Comparison of ENCODE assay signal across 9 cellular contexts in genomic region chr17:55433629-55434422, GRCh38. TPM values are rescaled to one million over a fixed set of nuclear protein-coding genes. Genes with fewer than 3 reads are reported as not detected.
DNase-seq lines count a peak whose midpoint lies in the region; ATAC-seq and TF ChIP-seq lines count a peak whose summit lies in the region.
"Had no signal": no experiment of that assay in that cellular context is flagged by ENCODE, and none has a peak within 500 bp of the region (broad histone marks: within the 10 kb centered on the region; RNA-seq: fewer than 3 reads in every experiment).

No MANE protein-coding gene starts in this region.

- peak overlapping the region; percentile 71 for H3K18ac ChIP-seq in trophoblast cell (ENCODE audit: low read length)

- H3K14ac ChIP-seq in trophoblast cell (ENCODE audit: low read length): peak overlapping the region; percentile 72

- H3K4me2 ChIP-seq in trophoblast cell (ENCODE audit: low read length): peak overlapping the region; percentile 42
- H3K4me2 ChIP-seq in GM23338: no peak overlapping the region

- H3K36me3 Mint-ChIP-seq in GM23338 (ENCODE audit: low read depth): no peaks in the 10 kb centered on the region

- H3K4me1 Mint-ChIP-seq in GM23338: peaks cover 15% of the 10 kb centered on the region

- no peaks in the 10 kb centered on the region for H3K9me3 ChIP-seq in trophoblast cell (ENCODE audit: insufficient read depth, low read depth, low read length)

- H3K9me2 ChIP-seq in GM23338 (ENCODE audit: insufficient read depth): no peaks in the 10 kb centered on the region

- ATAC-seq in GM23338: no peak

- no CpG with 5 or more reads among the region's 7 CpGs for WGBS in trophoblast cell (ENCODE audit: extremely low coverage, insufficient coverage, insufficient read length)

- peak overlapping the region; percentile 86 for H3K4ac ChIP-seq in trophoblast cell (ENCODE audit: low read depth, low read length)

- H2BK12ac ChIP-seq in trophoblast cell (ENCODE audit: low read length): peak overlapping the region; percentile 92

- DNase-seq in Daoy (ENCODE audit: low read depth): peak; percentile 86
- peak; percentile 46 for DNase-seq in NOMO-1 treated with dmso at 0.1 percent for 144 hours (lab: John Stamatoyannopoulos, UW; ENCODE audit: unreplicated experiment)
- DNase-seq in epithelial cell of esophagus (ENCODE audit: low read depth): peak; percentile 96
- DNase-seq in trophoblast cell: peak; percentile 76 to 87
- no peak for DNase-seq in germinal center (ENCODE audit: low spot score)
- no peak for DNase-seq in GM23338 (ENCODE audit: low spot score)
- no peak for DNase-seq in posterior vena cava (ENCODE audit: low spot score)
- DNase-seq in NCI-H1092 (lab: John Stamatoyannopoulos, UW): no peak
- DNase-seq: activated gamma-delta T cell had no signal

- H2AK5ac ChIP-seq in trophoblast cell (ENCODE audit: low read length): peak overlapping the region; percentile 30

- no peaks in the 10 kb centered on the region for H4K20me1 ChIP-seq in GM23338 (replicated peaks; ENCODE audit: insufficient read depth)

- no peak overlapping the region for H3K23ac ChIP-seq in trophoblast cell (ENCODE audit: low read length)

- no peaks in the 10 kb centered on the region for H3K27me3 ChIP-seq in trophoblast cell (ENCODE audit: insufficient read depth, low read length)
- no peaks in the 10 kb centered on the region for H3K27me3 ChIP-seq in GM23338 (ENCODE audit: insufficient read depth)

- peaks cover 19% of the 10 kb centered on the region for H3K79me1 ChIP-seq in trophoblast cell (ENCODE audit: low read length)

- H2BK120ac ChIP-seq in trophoblast cell (ENCODE audit: insufficient read depth, low read length, poor library complexity): peak overlapping the region; percentile 90

- peak overlapping the region; percentile 62 for H4K8ac ChIP-seq in trophoblast cell (ENCODE audit: low read depth, low read length)

- no peak for TF ChIP-seq CTCF in epithelial cell of esophagus (IDR thresholded peaks at IDR 0.05; ENCODE audit: insufficient read depth, low read depth, low read length, missing control alignments)
- TF ChIP-seq CTCF in GM23338 (conservative IDR thresholded peaks at IDR 0.05; ENCODE audit: low read depth in 2 of 2): no peak

- peak overlapping the region; percentile 96 for H2BK5ac ChIP-seq in trophoblast cell (ENCODE audit: low read depth, low read length, poor library complexity)

- H3F3A ChIP-seq in GM23338 (replicated peaks; ENCODE audit: low read depth): no peaks in the 10 kb centered on the region

- no peak overlapping the region for H3K4me3 Mint-ChIP-seq in GM23338

- H3K9me3 Mint-ChIP-seq in GM23338: peaks cover 7% of the 10 kb centered on the region; the same call in 2 of the 3 replicates

- no peaks in the 10 kb centered on the region for H3K79me2 ChIP-seq in trophoblast cell (ENCODE audit: control insufficient read depth, insufficient read depth, low read length, poor library complexity)
- H3K79me2 ChIP-seq in GM23338 (replicated peaks; ENCODE audit: insufficient read depth): no peaks in the 10 kb centered on the region

- peak overlapping the region; percentile 89 for H4K91ac ChIP-seq in trophoblast cell (ENCODE audit: low read depth, low read length)

- H3K36me3 ChIP-seq in trophoblast cell (ENCODE audit: control insufficient read depth in 1 of 2, insufficient read depth in 2 of 2, low read length in 2 of 2) (no peaks in the 10 kb centered on the region), GM23338 (ENCODE audit: insufficient read depth) (no peaks in the 10 kb centered on the region)

- H2AFZ ChIP-seq in trophoblast cell (ENCODE audit: insufficient read depth, low read length, poor library complexity): no peak overlapping the region
- H2AFZ ChIP-seq in GM23338: no peak overlapping the region

- no peaks in the 10 kb centered on the region for H3K27me3 Mint-ChIP-seq in GM23338 (ENCODE audit: insufficient read depth, low read depth, poor library complexity)

- H3K4me3 ChIP-seq in epithelial cell of esophagus (ENCODE audit: low read length) (no peak overlapping the region), trophoblast cell (ENCODE audit: low read depth, low read length) (no peak overlapping the region), GM23338 (no peak overlapping the region)

- no peak overlapping the region for H3K9ac ChIP-seq in trophoblast cell (ENCODE audit: low read length)

- intact Hi-C loops in posterior vena cava (cut with DNase I): no loop called here

- no peak overlapping the region for H3K27ac Mint-ChIP-seq in GM23338

- H3K4me1 ChIP-seq in trophoblast cell (ENCODE audit: control insufficient read depth in 1 of 2, insufficient read depth in 2 of 2, low read length in 2 of 2): peaks cover 14 to 17% of the 10 kb centered on the region in 2 experiments
- H3K4me1 ChIP-seq in GM23338 (ENCODE audit: insufficient read depth): no peaks in the 10 kb centered on the region; the same call in 1 of the 2 replicates

- no peak overlapping the region for H4K12ac ChIP-seq in trophoblast cell (ENCODE audit: low read depth, low read length)

- H3K27ac ChIP-seq in trophoblast cell (ENCODE audit: low read depth, low read length) (peak overlapping the region; percentile 91), GM23338 (ENCODE audit: low read depth) (no peak overlapping the region)

TF ChIP-seq in GM23338, 12 proteins besides CTCF, POLR2A, EP300 and RAD21 (continues in another document):
- TF ChIP-seq POLR2AphosphoS5 (IDR thresholded peaks at IDR 0.05; ENCODE audit: low read depth): no peak
- TF ChIP-seq ZNF331 (CRISPR knock-in tag; IDR thresholded peaks at IDR 0.05; ENCODE audit: low read depth): no peak
- TF ChIP-seq EZH2 (IDR thresholded peaks at IDR 0.05; ENCODE audit: low read depth, unreplicated experiment): no peak
- no peak for TF ChIP-seq STAT1 (IDR thresholded peaks at IDR 0.05; ENCODE audit: unreplicated experiment)
- no peak for TF ChIP-seq EZH2phosphoT487 (IDR thresholded peaks at IDR 0.05; ENCODE audit: unreplicated experiment)
- TF ChIP-seq REST (IDR thresholded peaks at IDR 0.05; ENCODE audit: unreplicated experiment): no peak
- no peak for TF ChIP-seq CREB1 (CRISPR knock-in tag; IDR thresholded peaks at IDR 0.05; ENCODE audit: low read depth)

RNA-seq across cellular contexts. Expression of gene MMD, which starts 12.2 kb away (rescaled TPM):
- 18.7 and 23.4 TPM in 2 replicates for total RNA-seq in Daoy (2014; rRNA removed; shearing (Covaris generic))
- polyA plus RNA-seq in trophoblast cell (2013): 52.1 and 57.7 TPM in 2 replicates
- total RNA-seq in GM23338 (2014; rRNA removed; shearing (Covaris generic)): 47.0 and 54.8 TPM in 2 replicates
- 40.0 and 46.4 TPM in 2 replicates for polyA plus RNA-seq in GM23338 (2016; fragmentation: Nextera tagmentation; extraction: Ambion mirVana)
- 10 to 100 TPM in 1 of 2 donors, 1 to 10 TPM in 1; 8.0 to 18.2 TPM for total RNA-seq in posterior vena cava

Comparison
In these comparisons a context has a peak if more than half of its experiments do, and no peak if none do; other contexts are left out.
1. DNase-seq: peak in Daoy (single experiment), NOMO-1 treated with dmso at 0.1 percent for 144 hours (single experiment), epithelial cell of esophagus (single experiment) and trophoblast cell (2 of 2); none in germinal center (single experiment), GM23338 (single experiment), posterior vena cava (single experiment) and NCI-H1092 (single experiment).